ENCODE assay signal across 22 cellular contexts in genomic region chr20:8519887-8520286, GRCh38.
DNase-seq lines count a peak whose midpoint lies in the region; ATAC-seq, FAIRE-seq and TF ChIP-seq lines count a peak whose summit lies in the region.
"Had no signal": no experiment of that assay in that cellular context is flagged by ENCODE, and none has a peak within 500 bp of the region (broad histone marks: within the 10 kb centered on the region; RNA-seq: fewer than 3 reads in every experiment).

No MANE protein-coding gene starts in this region.

- intact Hi-C loops in spleen (cut with DNase I; ENCODE audit: low total_unique reads) = no loop called here

- no peak for DNase-seq in cardiac muscle cell (ENCODE audit: low read depth in 1 of 2, low spot score in 1 of 2)
- no peak for DNase-seq in right atrium auricular region (ENCODE audit: low spot score)
- peak; percentile 69 for DNase-seq in mesendoderm
- DNase-seq in HTR-8/SVneo (ENCODE audit: insufficient read length, low spot score) = no peak
- no peak for DNase-seq in spleen
- DNase-seq: AML-193; Caco-2; Calu3; CD4-positive, alpha-beta T cell; CD8-positive, alpha-beta T cell; DND-41; EL; GDM1 had no signal

- FAIRE-seq in HTR-8/SVneo (lab: Jason Lieb, UNC) = no peak
- FAIRE-seq: A549, D721Med, GM12891, GM19239 had no signal

- no peak overlapping the region for H4K8ac ChIP-seq in mesendoderm (ENCODE audit: low read depth, low read length)

- H3K4me1 ChIP-seq in cardiac muscle cell (ENCODE audit: low read depth) = peaks cover 43% of the 10 kb centered on the region
- H3K4me1 ChIP-seq in right atrium auricular region = no peaks in the 10 kb centered on the region
- peaks cover 17% of the 10 kb centered on the region for H3K4me1 ChIP-seq in HUES6 (ENCODE audit: control insufficient read depth, insufficient read depth, low read length)
- peaks cover 7% of the 10 kb centered on the region for H3K4me1 ChIP-seq in mesendoderm (ENCODE audit: control insufficient read depth, low read depth, low read length)
- peaks cover 0 to 6% (median 0%) of the 10 kb centered on the region in 6 donors for H3K4me1 ChIP-seq in spleen
- H3K4me1 ChIP-seq: A549, Caco-2 had no signal

- WGBS in mesendoderm (ENCODE audit: extremely low coverage, insufficient coverage, low lambda C conversion rate) = no CpG with 5 or more reads among the region's 1 CpG
- 86 to 98% (median 96%) methylated on average over 1 of the region's 1 CpG for WGBS in spleen, 5 donors

- H3K79me1 ChIP-seq in mesendoderm (ENCODE audit: low read length) = no peaks in the 10 kb centered on the region

- H2AK5ac ChIP-seq in mesendoderm (ENCODE audit: low read length) = no peak overlapping the region

- no peak for TF ChIP-seq POLR2A in spleen (IDR thresholded peaks at IDR 0.05)

- H3K4ac ChIP-seq in mesendoderm (ENCODE audit: low read depth, low read length) = no peak overlapping the region

- TF ChIP-seq CTCF in cardiac muscle cell (IDR thresholded peaks at IDR 0.05; ENCODE audit: low read depth, low read length) (no peak), right atrium auricular region (IDR thresholded peaks at IDR 0.05) (no peak), spleen (IDR thresholded peaks at IDR 0.05 in 8 of 11, conservative IDR thresholded peaks at IDR 0.05 in 3 of 11) (no peak)

- H3K9ac ChIP-seq in HUES6 (ENCODE audit: low read length) (no peak overlapping the region), mesendoderm (ENCODE audit: low read length) (no peak overlapping the region)
- H3K9ac ChIP-seq: BLaER1 treated with 17β-estradiol and CSF1 and Interleukin-3, amounts not matched to agents 10 nM and 100 nM had no signal

- no peak overlapping the region for H2BK120ac ChIP-seq in mesendoderm (ENCODE audit: low read depth, low read length)

- no peak overlapping the region for H3K4me2 ChIP-seq in mesendoderm (ENCODE audit: low read length)
- H3K4me2 ChIP-seq: A549 had no signal

- no peak overlapping the region for H2BK15ac ChIP-seq in mesendoderm (replicated peaks; ENCODE audit: low read depth)

- no peak overlapping the region for H2BK5ac ChIP-seq in mesendoderm (ENCODE audit: low read length)

- no peaks in the 10 kb centered on the region for H3K36me3 ChIP-seq in cardiac muscle cell
- no peaks in the 10 kb centered on the region for H3K36me3 ChIP-seq in right atrium auricular region
- H3K36me3 ChIP-seq in HUES6 (ENCODE audit: control insufficient read depth, insufficient read depth, low read length) = no peaks in the 10 kb centered on the region
- H3K36me3 ChIP-seq in mesendoderm (ENCODE audit: control insufficient read depth, insufficient read depth, low read length) = no peaks in the 10 kb centered on the region
- no peaks in the 10 kb centered on the region for H3K36me3 ChIP-seq in spleen
- H3K36me3 ChIP-seq: BLaER1 treated with 17β-estradiol and CSF1 and Interleukin-3, amounts not matched to agents 10 nM and 100 nM had no signal

- no peak for ATAC-seq in HG02798 (IDR thresholded peaks at IDR 0.05; ENCODE audit: poor library complexity, unreplicated experiment)
- ATAC-seq: A549; CD8-positive, alpha-beta T cell had no signal

- H3K4me3 ChIP-seq in cardiac muscle cell (no peak overlapping the region), right atrium auricular region (no peak overlapping the region), HUES6 (ENCODE audit: low read depth, low read length) (no peak overlapping the region), mesendoderm (ENCODE audit: low read length) (no peak overlapping the region), spleen (no peak overlapping the region)
- H3K4me3 ChIP-seq: A549; BLaER1 treated with 17β-estradiol and CSF1 and Interleukin-3, amounts not matched to agents 10 nM and 100 nM had no signal

- no peak overlapping the region for H3K23ac ChIP-seq in mesendoderm (ENCODE audit: low read length)

- H3K79me2 ChIP-seq in mesendoderm (ENCODE audit: control insufficient read depth, insufficient read depth, low read length) = no peaks in the 10 kb centered on the region

- H4K5ac ChIP-seq in mesendoderm (ENCODE audit: low read length) = no peak overlapping the region

- H3K56ac ChIP-seq in mesendoderm (ENCODE audit: low read length) = no peak overlapping the region

- H3K9me3 ChIP-seq in cardiac muscle cell (ENCODE audit: low read depth) (no peaks in the 10 kb centered on the region), right atrium auricular region (no peaks in the 10 kb centered on the region), HUES6 (ENCODE audit: control insufficient read depth, insufficient read depth, low read depth, low read length) (peaks cover 7% of the 10 kb centered on the region; the same call in 1 of the 2 replicates), spleen (peaks cover 0 to 4% (median 0%) of the 10 kb centered on the region in 8 donors)
- H3K9me3 ChIP-seq: A549, Caco-2 had no signal

- H3K27me3 ChIP-seq in cardiac muscle cell = no peaks in the 10 kb centered on the region
- H3K27me3 ChIP-seq in right atrium auricular region = no peaks in the 10 kb centered on the region
- no peaks in the 10 kb centered on the region for H3K27me3 ChIP-seq in HUES6 (ENCODE audit: control insufficient read depth, insufficient read depth, low read length)
- no peaks in the 10 kb centered on the region for H3K27me3 ChIP-seq in mesendoderm (ENCODE audit: insufficient read depth, low read length, poor library complexity)
- H3K27me3 ChIP-seq in spleen (replicated peaks in 1 of 7) = no peaks in the 10 kb centered on the region
- H3K27me3 ChIP-seq: BLaER1 treated with 17β-estradiol and CSF1 and Interleukin-3, amounts not matched to agents 10 nM and 100 nM had no signal

- H3K18ac ChIP-seq in mesendoderm (ENCODE audit: low read length) = no peak overlapping the region

- H3K27ac ChIP-seq in cardiac muscle cell (peak overlapping the region; percentile 83), right atrium auricular region (no peak overlapping the region), HUES6 (ENCODE audit: low read depth, low read length) (peak overlapping the region; percentile 24; the same call in 1 of the 2 replicates), mesendoderm (ENCODE audit: low read depth, low read length) (no peak overlapping the region), spleen (no peak overlapping the region)
- H3K27ac ChIP-seq: 22Rv1; A549; BLaER1 treated with 17β-estradiol and CSF1 and Interleukin-3, amounts not matched to agents 10 nM and 100 nM; C4-2B had no signal

Comparison
In these comparisons a context has a peak if more than half of its experiments do, and no peak if none do; other contexts are left out.
1. H3K27ac ChIP-seq: peak in cardiac muscle cell (single experiment) and HUES6 (single experiment); none in right atrium auricular region (0 of 2), mesendoderm (single experiment) and spleen (0 of 8).